In genomic region chr11:66904981-66905521, GRCh38 we compare ENCODE assay signal across 21 cellular contexts. TPM values are rescaled to one million over a fixed set of nuclear protein-coding genes. Genes with fewer than 3 reads are reported as not detected.
DNase-seq lines count a peak whose midpoint lies in the region; ATAC-seq and TF ChIP-seq lines count a peak whose summit lies in the region.
"Had no signal": no experiment of that assay in that cellular context is flagged by ENCODE, and none has a peak within 500 bp of the region (broad histone marks: within the 10 kb centered on the region; RNA-seq: fewer than 3 reads in every experiment).

No MANE protein-coding gene starts in this region.

- H3K9me3 Mint-ChIP-seq in nephron, result no peaks in the 10 kb centered on the region
- H3K9me3 Mint-ChIP-seq: activated naive CD8-positive, alpha-beta T cell treated with anti-CD3 and anti-CD28 coated beads, Interleukin-2, amount 50 U/mL, for 24 hours; memory B cell; type B pancreatic cell had no signal

- H3K27ac Mint-ChIP-seq in nephron, result peak overlapping the region in 2 of 3 experiments; percentile 23 to 74
- H3K27ac Mint-ChIP-seq: activated naive CD8-positive, alpha-beta T cell treated with anti-CD3 and anti-CD28 coated beads, Interleukin-2, amount 50 U/mL, for 24 hours; memory B cell had no signal

- WGBS in upper lobe of left lung, 2 donors, result 86 to 90% methylated on average over 8 of the region's 8 CpGs

- no peaks in the 10 kb centered on the region for H3K36me3 Mint-ChIP-seq in nephron (ENCODE audit: low read depth)
- H3K36me3 Mint-ChIP-seq: memory B cell, type B pancreatic cell had no signal

- ATAC-seq in GM19351 (IDR thresholded peaks at IDR 0.05; ENCODE audit: unreplicated experiment), result no peak
- no peak for ATAC-seq in upper lobe of left lung (ENCODE audit: low FRiP score in 2 of 2)
- ATAC-seq: activated naive CD8-positive, alpha-beta T cell treated with anti-CD3 and anti-CD28 coated beads, Interleukin-2, amount 50 U/mL, for 24 hours had no signal

- peaks cover 3% of the 10 kb centered on the region for H3K27me3 Mint-ChIP-seq in nephron (ENCODE audit: low read depth)
- H3K27me3 Mint-ChIP-seq: activated naive CD8-positive, alpha-beta T cell treated with anti-CD3 and anti-CD28 coated beads, Interleukin-2, amount 50 U/mL, for 24 hours; type B pancreatic cell had no signal

- no peak overlapping the region for H3K4me3 Mint-ChIP-seq in nephron
- H3K4me3 Mint-ChIP-seq: activated naive CD8-positive, alpha-beta T cell treated with anti-CD3 and anti-CD28 coated beads, Interleukin-2, amount 50 U/mL, for 24 hours; memory B cell; type B pancreatic cell had no signal

- no peak for TF ChIP-seq EP300 in upper lobe of left lung (IDR thresholded peaks at IDR 0.05)

- no peaks in the 10 kb centered on the region for H3K36me3 ChIP-seq in upper lobe of left lung
- H3K36me3 ChIP-seq: stomach had no signal

- peak; percentile 77 for DNase-seq in NCI-H2107 treated with DMSO at 0.1 percent for 48 hours (lab: John Stamatoyannopoulos, UW; ENCODE audit: unreplicated experiment)
- DNase-seq in NCI-H2107 (lab: John Stamatoyannopoulos, UW), result no peak
- DNase-seq in NCI-H510A (lab: John Stamatoyannopoulos, UW), result peak; percentile 12
- DNase-seq in choroid plexus epithelial cell (ENCODE audit: low read depth), result no peak
- DNase-seq in KBM-7, result no peak
- DNase-seq in upper lobe of left lung, result no peak
- DNase-seq: activated CD8-positive, alpha-beta memory T cell treated with anti-CD3 and anti-CD28 coated beads, Interleukin-2, amount 50 U/mL, for 48 hours; activated effector memory CD4-positive, alpha-beta T cell treated with Interleukin-2 at 50 U/mL for 16 hours; activated naive CD8-positive, alpha-beta T cell treated with anti-CD3 and anti-CD28 coated beads, Interleukin-2, amount 50 U/mL, for 24 hours; COR-L47; dermis blood vessel endothelial cell; hippocampal formation; NCI-H187 treated with DMSO at 0.1 percent for 48 hours; NCI-H524 treated with DMSO at 0.1 percent for 48 hours; occipital lobe; SIG-M5; stomach had no signal

- H3K4me3 ChIP-seq in choroid plexus epithelial cell (ENCODE audit: low read depth, low read length) (peak overlapping the region; percentile 23), upper lobe of left lung (no peak overlapping the region)
- H3K4me3 ChIP-seq: stomach had no signal

- no peaks in the 10 kb centered on the region for H3K4me1 ChIP-seq in upper lobe of left lung

- H3K27me3 ChIP-seq in upper lobe of left lung, result no peaks in the 10 kb centered on the region
- H3K27me3 ChIP-seq: stomach had no signal

- H3K9me3 ChIP-seq in upper lobe of left lung, result no peaks in the 10 kb centered on the region
- H3K9me3 ChIP-seq: stomach had no signal

- H3K27ac ChIP-seq in upper lobe of left lung, result no peak overlapping the region

- TF ChIP-seq CTCF in choroid plexus epithelial cell (conservative IDR thresholded peaks at IDR 0.05; ENCODE audit: low read depth, low read length) (no peak), nephron (IDR thresholded peaks at IDR 0.05; ENCODE audit: unreplicated experiment in 3 of 3) (no peak), upper lobe of left lung (IDR thresholded peaks at IDR 0.05) (no peak)

- peaks cover 41% of the 10 kb centered on the region for H3K4me1 Mint-ChIP-seq in nephron
- H3K4me1 Mint-ChIP-seq: activated naive CD8-positive, alpha-beta T cell treated with anti-CD3 and anti-CD28 coated beads, Interleukin-2, amount 50 U/mL, for 24 hours; memory B cell had no signal

- no peak for TF ChIP-seq POLR2A in upper lobe of left lung (IDR thresholded peaks at IDR 0.05)

- in situ Hi-C loops in KBM-7 (cut with MboI; ENCODE audit: low pct_unique_long_range_greater_than_20kb, low sequenced_read_pairs), result no loop called here

RNA-seq across cellular contexts. Expression of gene LRFN4, which starts 48.2 kb away (rescaled TPM):
- total RNA-seq in upper lobe of left lung, result 10 to 100 TPM; 11.4 to 29.0 (median 21.8) TPM

RNA-seq across cellular contexts. Expression of gene PC, which starts 53.1 kb away (rescaled TPM):
- 10 to 100 TPM in 4 of 6 donors, 1 to 10 TPM in 2; 5.0 to 49.9 (median 20.9) TPM for total RNA-seq in upper lobe of left lung

Comparison
In these comparisons a context has a peak if more than half of its experiments do, and no peak if none do; other contexts are left out.
1. DNase-seq: peak in NCI-H2107 treated with DMSO at 0.1 percent for 48 hours (single experiment) and NCI-H510A (single experiment); none in NCI-H2107 (single experiment), choroid plexus epithelial cell (single experiment), KBM-7 (single experiment) and upper lobe of left lung (0 of 2).